In the genomic region with DNA sequence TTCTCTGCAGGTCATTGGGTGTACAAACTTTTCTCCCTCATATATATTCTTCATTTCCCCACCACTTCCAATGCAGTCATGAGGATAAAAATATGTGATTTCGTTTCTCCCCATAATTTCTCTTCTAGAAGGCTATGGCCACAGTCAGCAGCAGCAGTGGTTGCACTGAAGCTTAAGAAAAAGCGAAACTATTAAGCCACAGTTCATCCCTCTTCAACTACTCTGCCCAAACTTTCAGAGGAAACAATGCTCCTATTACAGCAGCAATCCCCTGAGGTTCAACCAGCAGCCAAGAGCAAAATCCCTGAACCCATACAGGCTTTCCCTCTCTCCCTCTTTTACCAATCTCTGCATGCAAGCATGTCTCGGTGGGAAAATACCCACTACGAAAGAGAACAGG, we compare ENCODE assay signal across 33 cellular contexts.
"Had no signal": no experiment of that assay in that cellular context is flagged by ENCODE, and none has a peak within 500 bp of the region (broad histone marks: within the 10 kb centered on the region; RNA-seq: fewer than 3 reads in every experiment).

No MANE protein-coding gene starts in this region.

- H3K4me3 Mint-ChIP-seq: activated B cell treated with CpG ODN at 0.5 μM for 24 hours; activated CD4-positive, alpha-beta memory T cell treated with anti-CD3 and anti-CD28 coated beads for 36 hours; activated CD4-positive, alpha-beta T cell treated with anti-CD3 and anti-CD28 coated beads, Interleukin-2, amount 10 ng/mL, durations not matched to agents 24 days and 14 days; activated CD8-positive, alpha-beta T cell treated with anti-CD3 and anti-CD28 coated beads for 36 hours; activated naive CD4-positive, alpha-beta T cell treated with anti-CD3 and anti-CD28 coated beads, Interleukin-2, amount 10 ng/mL, durations not matched to agents 7 days and 5 days; activated naive CD4-positive, alpha-beta T cell treated with anti-CD3 and anti-CD28 coated beads, Interleukin-2, amount 50 U/mL, for 24 hours; activated naive CD8-positive, alpha-beta T cell; activated naive CD8-positive, alpha-beta T cell treated with anti-CD3 and anti-CD28 coated beads, Interleukin-2, amount 10 ng/mL, durations not matched to agents 7 days and 5 days; activated naive CD8-positive, alpha-beta T cell treated with anti-CD3 and anti-CD28 coated beads, Interleukin-2, amount 50 U/mL, for 24 hours; brain; T-helper 1 cell treated with Interleukin-12 subunit alpha and Interleukin-12 subunit beta and Interleukin-4 antibody, amounts not matched to agents 30 μg/mL and 1 μg/mL, for 36 hours; T-helper 2 cell treated with Interferon-gamma antibody and Interleukin-4, amounts not matched to agents 5 μg/mL and 100 μg/mL, for 36 hours had no signal

- H3K27me3 Mint-ChIP-seq: activated B cell treated with CpG ODN at 0.5 μM for 24 hours; activated CD4-positive, alpha-beta memory T cell treated with anti-CD3 and anti-CD28 coated beads for 36 hours; activated CD4-positive, alpha-beta T cell treated with anti-CD3 and anti-CD28 coated beads, Interleukin-2, amount 10 ng/mL, durations not matched to agents 24 days and 14 days; activated CD8-positive, alpha-beta T cell treated with anti-CD3 and anti-CD28 coated beads for 36 hours; activated naive CD4-positive, alpha-beta T cell treated with anti-CD3 and anti-CD28 coated beads, Interleukin-2, amount 10 ng/mL, durations not matched to agents 7 days and 5 days; activated naive CD4-positive, alpha-beta T cell treated with anti-CD3 and anti-CD28 coated beads, Interleukin-2, amount 50 U/mL, for 24 hours; activated naive CD8-positive, alpha-beta T cell; activated naive CD8-positive, alpha-beta T cell treated with anti-CD3 and anti-CD28 coated beads, Interleukin-2, amount 10 ng/mL, durations not matched to agents 7 days and 5 days; activated naive CD8-positive, alpha-beta T cell treated with anti-CD3 and anti-CD28 coated beads, Interleukin-2, amount 50 U/mL, for 24 hours; brain had no signal

- H3K27ac Mint-ChIP-seq: activated B cell treated with CpG ODN at 0.5 μM for 24 hours; activated CD4-positive, alpha-beta memory T cell treated with anti-CD3 and anti-CD28 coated beads for 36 hours; activated CD4-positive, alpha-beta T cell treated with anti-CD3 and anti-CD28 coated beads, Interleukin-2, amount 10 ng/mL, durations not matched to agents 24 days and 14 days; activated CD8-positive, alpha-beta T cell treated with anti-CD3 and anti-CD28 coated beads for 36 hours; activated naive CD4-positive, alpha-beta T cell treated with anti-CD3 and anti-CD28 coated beads, Interleukin-2, amount 10 ng/mL, durations not matched to agents 7 days and 5 days; activated naive CD4-positive, alpha-beta T cell treated with anti-CD3 and anti-CD28 coated beads, Interleukin-2, amount 50 U/mL, for 24 hours; activated naive CD8-positive, alpha-beta T cell; activated naive CD8-positive, alpha-beta T cell treated with anti-CD3 and anti-CD28 coated beads, Interleukin-2, amount 10 ng/mL, durations not matched to agents 7 days and 5 days; activated naive CD8-positive, alpha-beta T cell treated with anti-CD3 and anti-CD28 coated beads, Interleukin-2, amount 50 U/mL, for 24 hours; activated T-helper 2 cell treated with anti-CD3 and anti-CD28 coated beads, Interferon-gamma antibody, Interleukin-2, Interleukin-4, amounts not matched to agents 10 μg/mL and 5 μg/mL and 100 μg/mL, durations not matched to agents 14 hours and 24 hours and 36 hours; brain; T-helper 1 cell treated with Interleukin-12 subunit alpha and Interleukin-12 subunit beta and Interleukin-4 antibody, amounts not matched to agents 30 μg/mL and 1 μg/mL, for 36 hours; T-helper 2 cell treated with Interferon-gamma antibody and Interleukin-4, amounts not matched to agents 5 μg/mL and 100 μg/mL, for 36 hours had no signal

- H3K9me3 ChIP-seq: ascending aorta had no signal

- H3K36me3 ChIP-seq: ascending aorta, cardiac muscle cell had no signal

- ATAC-seq: activated CD8-positive, alpha-beta T cell treated with anti-CD3 and anti-CD28 coated beads for 36 hours; activated naive CD8-positive, alpha-beta T cell treated with anti-CD3 and anti-CD28 coated beads, Interleukin-2, amount 50 U/mL, for 24 hours had no signal

- H3K4me3 ChIP-seq: ascending aorta, cardiac muscle cell had no signal

- H3K27ac ChIP-seq: ascending aorta, cardiac muscle cell, VCaP had no signal

- H3K4me1 ChIP-seq: ascending aorta had no signal

- DNase-seq: activated B cell treated with CpG ODN at 0.5 μM for 24 hours; activated CD4-positive, alpha-beta memory T cell treated with anti-CD3 and anti-CD28 coated beads for 36 hours; activated CD4-positive, alpha-beta T cell treated with anti-CD3 and anti-CD28 coated beads for 4 hours; activated CD4-positive, alpha-beta T cell treated with anti-CD3 and anti-CD28 coated beads, Interleukin-2, amount 10 ng/mL, durations not matched to agents 24 days and 14 days; activated CD4-positive, alpha-beta T cell treated with anti-CD3 and anti-CD28 coated beads, Interleukin-2, amount 50 U/mL, for 1 hour; activated CD4-positive, alpha-beta T cell treated with anti-CD3 and anti-CD28 coated beads, Interleukin-2, amount 50 U/mL, for 4 hours; activated CD4-positive, CD25-positive, alpha-beta regulatory T cell treated with anti-CD3 and anti-CD28 coated beads, Interleukin-2, amount 50 U/mL, for 72 hours; activated CD8-positive, alpha-beta memory T cell treated with anti-CD3 and anti-CD28 coated beads, Interleukin-2, amount 50 U/mL, for 4 hours; activated CD8-positive, alpha-beta T cell treated with anti-CD3 and anti-CD28 coated beads for 36 hours; activated effector memory CD4-positive, alpha-beta T cell treated with Interleukin-2 at 50 U/mL for 16 hours; activated gamma-delta T cell; activated naive CD4-positive, alpha-beta T cell treated with anti-CD3 and anti-CD28 coated beads, Interleukin-2, amount 10 ng/mL, durations not matched to agents 7 days and 5 days; activated naive CD4-positive, alpha-beta T cell treated with Interleukin-2 at 50 U/mL for 16 hours; activated naive CD8-positive, alpha-beta T cell treated with anti-CD3 and anti-CD28 coated beads, Interleukin-2, amount 10 ng/mL, durations not matched to agents 7 days and 5 days; activated naive CD8-positive, alpha-beta T cell treated with anti-CD3 and anti-CD28 coated beads, Interleukin-2, amount 50 U/mL, for 24 hours; activated T-cell treated with anti-CD3 and anti-CD28 coated beads for 4 hours; activated T-cell treated with anti-CD3 and anti-CD28 coated beads, Interleukin-2, amount 50 U/mL, for 1 hour; activated T-cell treated with anti-CD3 and anti-CD28 coated beads, Interleukin-2, amount 50 U/mL, for 48 hours; amygdala; anterior cingulate cortex; central memory CD4-positive, alpha-beta T cell; T-helper 1 cell; T-helper 2 cell; T-helper 9 cell had no signal

- H3K27me3 ChIP-seq: ascending aorta, cardiac muscle cell had no signal

- H3K4me1 Mint-ChIP-seq: activated B cell treated with CpG ODN at 0.5 μM for 24 hours; activated CD4-positive, alpha-beta T cell treated with anti-CD3 and anti-CD28 coated beads, Interleukin-2, amount 10 ng/mL, durations not matched to agents 24 days and 14 days; activated naive CD4-positive, alpha-beta T cell treated with anti-CD3 and anti-CD28 coated beads, Interleukin-2, amount 10 ng/mL, durations not matched to agents 7 days and 5 days; activated naive CD4-positive, alpha-beta T cell treated with anti-CD3 and anti-CD28 coated beads, Interleukin-2, amount 50 U/mL, for 24 hours; activated naive CD8-positive, alpha-beta T cell treated with anti-CD3 and anti-CD28 coated beads, Interleukin-2, amount 10 ng/mL, durations not matched to agents 7 days and 5 days; activated naive CD8-positive, alpha-beta T cell treated with anti-CD3 and anti-CD28 coated beads, Interleukin-2, amount 50 U/mL, for 24 hours; brain had no signal

- H3K36me3 Mint-ChIP-seq: activated CD4-positive, alpha-beta memory T cell treated with anti-CD3 and anti-CD28 coated beads for 36 hours; activated naive CD4-positive, alpha-beta T cell treated with anti-CD3 and anti-CD28 coated beads, Interleukin-2, amount 10 ng/mL, durations not matched to agents 7 days and 5 days; activated naive CD4-positive, alpha-beta T cell treated with anti-CD3 and anti-CD28 coated beads, Interleukin-2, amount 50 U/mL, for 24 hours; activated naive CD8-positive, alpha-beta T cell; activated naive CD8-positive, alpha-beta T cell treated with anti-CD3 and anti-CD28 coated beads, Interleukin-2, amount 10 ng/mL, durations not matched to agents 7 days and 5 days; brain had no signal

- H3K9me3 Mint-ChIP-seq: activated B cell treated with CpG ODN at 0.5 μM for 24 hours; activated CD8-positive, alpha-beta T cell treated with anti-CD3 and anti-CD28 coated beads for 36 hours; activated naive CD4-positive, alpha-beta T cell treated with anti-CD3 and anti-CD28 coated beads, Interleukin-2, amount 10 ng/mL, durations not matched to agents 7 days and 5 days; activated naive CD4-positive, alpha-beta T cell treated with anti-CD3 and anti-CD28 coated beads, Interleukin-2, amount 50 U/mL, for 24 hours; activated naive CD8-positive, alpha-beta T cell treated with anti-CD3 and anti-CD28 coated beads, Interleukin-2, amount 10 ng/mL, durations not matched to agents 7 days and 5 days; activated T-helper 2 cell treated with anti-CD3 and anti-CD28 coated beads, Interferon-gamma antibody, Interleukin-2, Interleukin-4, amounts not matched to agents 10 μg/mL and 5 μg/mL and 100 μg/mL, durations not matched to agents 14 hours and 24 hours and 36 hours had no signal
